33 cellular contexts compared by ENCODE assay signal in genomic region chr5:97918614-97919013, GRCh38.
"Had no signal": no experiment of that assay in that cellular context is flagged by ENCODE, and none has a peak within 500 bp of the region (broad histone marks: within the 10 kb centered on the region; RNA-seq: fewer than 3 reads in every experiment).

No MANE protein-coding gene starts in this region.

- H3K4me3 ChIP-seq: adrenal gland, body of pancreas, breast epithelium had no signal

- ATAC-seq: activated CD8-positive, alpha-beta T cell treated with anti-CD3 and anti-CD28 coated beads for 36 hours; activated naive CD4-positive, alpha-beta T cell treated with anti-CD3 and anti-CD28 coated beads, Interleukin-2, amount 50 U/mL, for 72 hours; activated T-cell treated with anti-CD3 and anti-CD28 coated beads, Interleukin-2, amount 50 U/mL, for 4 hours; activated T-cell treated with anti-CD3 and anti-CD28 coated beads, Interleukin-2, amount 50 U/mL, for 72 hours; activated T-helper 17 cell treated with anti-CD3 and anti-CD28 coated beads, Interleukin-2, amount 50 U/mL, for 72 hours; body of pancreas had no signal

- H3K36me3 ChIP-seq: adrenal gland, brain microvascular endothelial cell, breast epithelium had no signal

- H3K27ac ChIP-seq: adrenal gland, body of pancreas, brain microvascular endothelial cell, breast epithelium, VCaP had no signal

- H3K9me3 ChIP-seq: adrenal gland, body of pancreas, breast epithelium had no signal

- H3K4me1 ChIP-seq: adrenal gland, body of pancreas, breast epithelium had no signal

- H3K27me3 ChIP-seq: adrenal gland, body of pancreas, brain microvascular endothelial cell, breast epithelium had no signal

- DNase-seq: activated B cell treated with CpG ODN at 0.5 μM for 24 hours; activated CD4-positive, alpha-beta memory T cell treated with anti-CD3 and anti-CD28 coated beads for 36 hours; activated CD4-positive, alpha-beta T cell treated with anti-CD3 and anti-CD28 coated beads for 4 hours; activated CD4-positive, alpha-beta T cell treated with anti-CD3 and anti-CD28 coated beads, Interleukin-2, amount 10 ng/mL, durations not matched to agents 24 days and 14 days; activated CD4-positive, alpha-beta T cell treated with anti-CD3 and anti-CD28 coated beads, Interleukin-2, amount 50 U/mL, for 1 hour; activated CD4-positive, alpha-beta T cell treated with anti-CD3 and anti-CD28 coated beads, Interleukin-2, amount 50 U/mL, for 4 hours; activated CD4-positive, CD25-positive, alpha-beta regulatory T cell treated with anti-CD3 and anti-CD28 coated beads, Interleukin-2, amount 50 U/mL, for 72 hours; activated CD8-positive, alpha-beta memory T cell treated with anti-CD3 and anti-CD28 coated beads, Interleukin-2, amount 50 U/mL, for 4 hours; activated CD8-positive, alpha-beta T cell treated with anti-CD3 and anti-CD28 coated beads for 36 hours; activated effector memory CD4-positive, alpha-beta T cell treated with anti-CD3 and anti-CD28 coated beads, Interleukin-2, amount 50 U/mL, for 16 hours; activated gamma-delta T cell treated with Interleukin-2 at 50 U/mL for 16 hours; activated naive CD4-positive, alpha-beta T cell; activated naive CD4-positive, alpha-beta T cell treated with anti-CD3 and anti-CD28 coated beads for 36 hours; activated naive CD4-positive, alpha-beta T cell treated with anti-CD3 and anti-CD28 coated beads, Interleukin-2, amount 50 U/mL, for 16 hours; activated naive CD8-positive, alpha-beta T cell treated with anti-CD3 and anti-CD28 coated beads for 36 hours; activated T-cell treated with anti-CD3 and anti-CD28 coated beads for 4 hours; activated T-cell treated with anti-CD3 and anti-CD28 coated beads, Interleukin-2, amount 50 U/mL, for 1 hour; activated T-cell treated with anti-CD3 and anti-CD28 coated beads, Interleukin-2, amount 50 U/mL, for 4 hours; activated T-cell treated with anti-CD3 and anti-CD28 coated beads, Interleukin-2, amount 50 U/mL, for 72 hours; adrenal gland; amniotic stem cell; aorta; body of pancreas; brain microvascular endothelial cell; caudate nucleus; cerebellar nuclear complex; T-helper 1 cell; T-helper 2 cell; T-helper 9 cell had no signal
